In genomic region chr7:137328389-137329120, GRCh38 we compare ENCODE assay signal across 20 cellular contexts. TPM values are rescaled to one million over a fixed set of nuclear protein-coding genes. Genes with fewer than 3 reads are reported as not detected.
A peak's percentile ranks its signal among the peaks of the same experiment; 100 is the strongest.
DNase-seq lines count a peak whose midpoint lies in the region; ATAC-seq, FAIRE-seq and TF ChIP-seq lines count a peak whose summit lies in the region.
"Had no signal": no experiment of that assay in that cellular context is flagged by ENCODE, and none has a peak within 500 bp of the region (broad histone marks: within the 10 kb centered on the region; RNA-seq: fewer than 3 reads in every experiment).

No MANE protein-coding gene starts in this region.

- H3K36me3 Mint-ChIP-seq in mesothelial cell of epicardium: peaks cover 4% of the 10 kb centered on the region
- H3K36me3 Mint-ChIP-seq: CD4-positive, alpha-beta memory T cell; natural killer cell treated with Interleukin-12 subunit alpha and Interleukin-12 subunit beta and Interleukin-15 and Interleukin-18, amount 100 ng/mL, for 72 hours had no signal

- DNase-seq in COR-L47 (lab: John Stamatoyannopoulos, UW) (peak; percentile 65), NCI-H1930 (lab: John Stamatoyannopoulos, UW) (peak; percentile 91), bronchial epithelial cell (ENCODE audit: low read depth) (no peak), mesothelial cell of epicardium (ENCODE audit: low spot score in 2 of 2, unreplicated experiment in 2 of 2) (no peak), cerebellum (ENCODE audit: low spot score) (no peak), prostate gland (ENCODE audit: low spot score) (no peak)
- DNase-seq in effector CD4-positive, alpha-beta T cell: no peak
- DNase-seq: activated T-cell treated with anti-CD3 and anti-CD28 coated beads for 4 hours; adrenal gland; CD4-positive, alpha-beta memory T cell; H7; KBM-7; left cardiac atrium; NCI-H446 treated with DMSO at 0.1 percent for 48 hours; PC-3; stomach had no signal

- intact Hi-C loops in prostate gland (cut with DNase I): no loop called here

- ATAC-seq in GM21367 (IDR thresholded peaks at IDR 0.05; ENCODE audit: unreplicated experiment): no peak
- ATAC-seq: activated CD4-positive, CD25-positive, alpha-beta regulatory T cell treated with anti-CD3 and anti-CD28 coated beads, Interleukin-2, amount 50 U/mL, for 24 hours; natural killer cell treated with Interleukin-12 subunit alpha and Interleukin-12 subunit beta and Interleukin-15 and Interleukin-18, amount 100 ng/mL, for 72 hours; PC-3 had no signal

- H3K27me3 ChIP-seq in bronchial epithelial cell (ENCODE audit: control insufficient read depth, insufficient read depth, low read length) (no peaks in the 10 kb centered on the region), prostate gland (replicated peaks; ENCODE audit: insufficient read depth) (no peaks in the 10 kb centered on the region)
- H3K27me3 ChIP-seq: adrenal gland, stomach had no signal

- peak overlapping the region; percentile 10 for H3K27ac Mint-ChIP-seq in mesothelial cell of epicardium
- H3K27ac Mint-ChIP-seq: CD4-positive, alpha-beta memory T cell; natural killer cell treated with Interleukin-12 subunit alpha and Interleukin-12 subunit beta and Interleukin-15 and Interleukin-18, amount 100 ng/mL, for 72 hours had no signal

- no peak for TF ChIP-seq CTCF in bronchial epithelial cell (IDR thresholded peaks at IDR 0.05; ENCODE audit: insufficient read depth, low read length, severe bottlenecking)
- TF ChIP-seq CTCF in mesothelial cell of epicardium (IDR thresholded peaks at IDR 0.05; ENCODE audit: unreplicated experiment): no peak
- TF ChIP-seq CTCF in prostate gland (IDR thresholded peaks at IDR 0.05): no peak

- no peak for TF ChIP-seq POLR2A in prostate gland (IDR thresholded peaks at IDR 0.05)

- no peaks in the 10 kb centered on the region for H3K4me1 ChIP-seq in prostate gland (replicated peaks)
- H3K4me1 ChIP-seq: adrenal gland, stomach had no signal

- H3K4me3 Mint-ChIP-seq in mesothelial cell of epicardium: no peak overlapping the region
- H3K4me3 Mint-ChIP-seq: CD4-positive, alpha-beta memory T cell; natural killer cell treated with Interleukin-12 subunit alpha and Interleukin-12 subunit beta and Interleukin-15 and Interleukin-18, amount 100 ng/mL, for 72 hours had no signal

- H3K36me3 ChIP-seq in bronchial epithelial cell (ENCODE audit: control insufficient read depth, insufficient read depth, low read length) (no peaks in the 10 kb centered on the region), prostate gland (no peaks in the 10 kb centered on the region)
- H3K36me3 ChIP-seq: adrenal gland, stomach had no signal

- no peak overlapping the region for H3K4me3 ChIP-seq in bronchial epithelial cell (ENCODE audit: low read depth, low read length)
- H3K4me3 ChIP-seq in prostate gland: no peak overlapping the region
- H3K4me3 ChIP-seq: adrenal gland, stomach had no signal

- peak; percentile 47 for FAIRE-seq in bronchial epithelial cell (lab: Jason Lieb, UNC)

- no peaks in the 10 kb centered on the region for H3K27me3 Mint-ChIP-seq in mesothelial cell of epicardium (ENCODE audit: low read depth)
- H3K27me3 Mint-ChIP-seq: CD4-positive, alpha-beta memory T cell; natural killer cell treated with Interleukin-12 subunit alpha and Interleukin-12 subunit beta and Interleukin-15 and Interleukin-18, amount 100 ng/mL, for 72 hours had no signal

- H3K9me3 Mint-ChIP-seq in mesothelial cell of epicardium: peaks cover 2% of the 10 kb centered on the region

- H3K4me1 Mint-ChIP-seq in mesothelial cell of epicardium: peaks cover 42% of the 10 kb centered on the region
- H3K4me1 Mint-ChIP-seq: CD4-positive, alpha-beta memory T cell had no signal

- 25% methylated on average over 5 of the region's 5 CpGs for WGBS in prostate gland

- no peak overlapping the region for H3K27ac ChIP-seq in prostate gland
- H3K27ac ChIP-seq: adrenal gland, stomach had no signal

- H3K9me3 ChIP-seq in prostate gland: no peaks in the 10 kb centered on the region
- H3K9me3 ChIP-seq: adrenal gland, stomach had no signal

RNA-seq across cellular contexts. Expression of gene PTN, which starts 15.0 kb away (rescaled TPM):
- total RNA-seq in bronchial epithelial cell (0.26 and 0.77 TPM in 2 replicates), mesothelial cell of epicardium (145 to 179 TPM (median 164 TPM) in 3 replicates), cerebellum (482 TPM), prostate gland (10 to 100 TPM; 56.6 to 96.6 TPM)
- total RNA-seq: CD4-positive, alpha-beta memory T cell; natural killer cell treated with Interleukin-12 subunit alpha and Interleukin-12 subunit beta and Interleukin-15 and Interleukin-18, amount 100 ng/mL, for 72 hours; T-helper 1 cell treated with Interleukin-12 subunit alpha and Interleukin-12 subunit beta and Interleukin-4 antibody, amounts not matched to agents 30 ng/mL and 1 ng/mL, for 36 hours had no signal

Comparison
In these comparisons a context has a peak if more than half of its experiments do, and no peak if none do; other contexts are left out.
1. DNase-seq: peak in COR-L47 (single experiment) and NCI-H1930 (2 of 2); none in bronchial epithelial cell (single experiment), mesothelial cell of epicardium (0 of 2), cerebellum (single experiment), effector CD4-positive, alpha-beta T cell (single experiment) and prostate gland (single experiment).
2. RNA of gene PTN, which starts 15.0 kb away (total RNA-seq): 482 TPM in cerebellum (single experiment), 145 to 179 TPM in mesothelial cell of epicardium and 56.6 to 96.6 TPM in prostate gland; 0.26 to 0.77 TPM in bronchial epithelial cell; every median in the first group is over 10 times any median in the second.